1 cellular context compared by ENCODE assay signal in the genomic region with DNA sequence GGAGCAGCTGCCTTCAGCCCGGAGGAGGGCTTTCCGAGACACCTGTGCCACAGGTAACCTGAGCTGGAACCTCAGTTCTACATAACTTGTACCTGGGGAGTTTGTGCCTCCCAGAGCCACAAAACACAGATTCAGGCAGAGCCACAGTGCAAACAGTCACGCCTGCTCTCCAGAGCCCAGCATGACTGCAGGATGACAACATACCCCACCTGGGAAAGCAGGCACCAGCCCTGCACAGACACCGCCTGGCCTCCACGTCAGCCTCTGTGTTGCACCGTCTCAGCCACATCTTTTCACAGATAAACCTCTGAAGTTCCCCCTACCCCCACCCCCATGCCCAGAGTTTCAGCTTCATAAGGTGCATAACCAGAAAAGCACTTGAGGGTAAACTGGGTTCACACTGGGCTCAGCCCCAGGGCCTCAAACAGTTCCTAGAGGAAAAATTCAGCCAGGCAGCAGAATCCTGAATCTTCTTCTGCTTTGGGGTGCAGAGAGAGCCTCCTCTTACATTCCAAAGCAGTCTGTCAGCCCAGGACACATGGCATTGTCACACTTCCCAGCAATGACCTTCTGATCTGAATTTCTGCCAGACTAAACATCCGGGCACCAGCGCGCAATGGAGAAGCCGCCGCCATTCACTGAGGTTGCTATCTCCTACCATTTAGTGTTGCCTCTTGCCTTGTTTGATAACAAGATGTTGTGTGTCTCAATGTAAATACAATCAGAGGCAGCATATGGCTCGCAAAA.
TF ChIP-seq lines count a peak whose summit lies in the region.

No MANE protein-coding gene starts in this region.

TF ChIP-seq in HepG2, 621 proteins besides CTCF, POLR2A, EP300 and RAD21 (continued from another document):
- TF ChIP-seq FUBP1 (CRISPR knock-in tag; IDR thresholded peaks at IDR 0.05; ENCODE audit: borderline replicate concordance) (no peak), ZHX1 (CRISPR knock-in tag; IDR thresholded peaks at IDR 0.05; ENCODE audit: low read depth) (0 out of 2 replicates have a peak, but pooled peaks have one; percentile 33), YEATS2 (CRISPR knock-in tag; IDR thresholded peaks at IDR 0.05; ENCODE audit: borderline replicate concordance) (no peak), ZSCAN12 (CRISPR knock-in tag; IDR thresholded peaks at IDR 0.05) (no peak), ZBTB33 (CRISPR knock-in tag; IDR thresholded peaks at IDR 0.05) (peak; percentile 76), ZEB1 (IDR thresholded peaks at IDR 0.05; ENCODE audit: insufficient replicate concordance, low read depth) (peak; percentile 81), ZBTB40 (IDR thresholded peaks at IDR 0.05) (no peak), ZBTB40 (CRISPR knock-in tag; IDR thresholded peaks at IDR 0.05) (no peak), ZBTB38 (CRISPR knock-in tag; IDR thresholded peaks at IDR 0.05) (0 out of 2 replicates have a peak, but pooled peaks have one; percentile 52), CEBPB (IDR thresholded peaks at IDR 0.05; ENCODE audit: borderline replicate concordance, low read depth, low read length) (peak; percentile 19; the same call in 1 of the 2 replicates), NFYC (CRISPR knock-in tag; IDR thresholded peaks at IDR 0.05) (no peak), SOX13 (IDR thresholded peaks at IDR 0.05) (no peak), SOX13 (CRISPR knock-in tag; conservative IDR thresholded peaks at IDR 0.05 in 1 of 2, IDR thresholded peaks at IDR 0.05 in 1 of 2) (0 out of 4 replicates have a peak, but pooled peaks of 1 of the 2 experiments have one; percentile 25), FOXA1 (IDR thresholded peaks at IDR 0.05) (no peak), FOXA1 (CRISPR knock-in tag; IDR thresholded peaks at IDR 0.05) (no peak), MXD4 (CRISPR knock-in tag; IDR thresholded peaks at IDR 0.05) (0 out of 2 replicates have a peak, but pooled peaks have one; percentile 25), ZNF614 (CRISPR knock-in tag; IDR thresholded peaks at IDR 0.05; ENCODE audit: borderline replicate concordance) (no peak), MEIS2 (CRISPR knock-in tag; IDR thresholded peaks at IDR 0.05) (no peak), ZNF207 (IDR thresholded peaks at IDR 0.05; ENCODE audit: borderline replicate concordance) (no peak), SALL1 (CRISPR knock-in tag; IDR thresholded peaks at IDR 0.05) (peak; percentile 14; the same call in 1 of the 2 replicates), ZNF687 (CRISPR knock-in tag; IDR thresholded peaks at IDR 0.05) (peak; percentile 69), NCOA5 (CRISPR knock-in tag; IDR thresholded peaks at IDR 0.05) (no peak)
- TF ChIP-seq, protein P1, sequence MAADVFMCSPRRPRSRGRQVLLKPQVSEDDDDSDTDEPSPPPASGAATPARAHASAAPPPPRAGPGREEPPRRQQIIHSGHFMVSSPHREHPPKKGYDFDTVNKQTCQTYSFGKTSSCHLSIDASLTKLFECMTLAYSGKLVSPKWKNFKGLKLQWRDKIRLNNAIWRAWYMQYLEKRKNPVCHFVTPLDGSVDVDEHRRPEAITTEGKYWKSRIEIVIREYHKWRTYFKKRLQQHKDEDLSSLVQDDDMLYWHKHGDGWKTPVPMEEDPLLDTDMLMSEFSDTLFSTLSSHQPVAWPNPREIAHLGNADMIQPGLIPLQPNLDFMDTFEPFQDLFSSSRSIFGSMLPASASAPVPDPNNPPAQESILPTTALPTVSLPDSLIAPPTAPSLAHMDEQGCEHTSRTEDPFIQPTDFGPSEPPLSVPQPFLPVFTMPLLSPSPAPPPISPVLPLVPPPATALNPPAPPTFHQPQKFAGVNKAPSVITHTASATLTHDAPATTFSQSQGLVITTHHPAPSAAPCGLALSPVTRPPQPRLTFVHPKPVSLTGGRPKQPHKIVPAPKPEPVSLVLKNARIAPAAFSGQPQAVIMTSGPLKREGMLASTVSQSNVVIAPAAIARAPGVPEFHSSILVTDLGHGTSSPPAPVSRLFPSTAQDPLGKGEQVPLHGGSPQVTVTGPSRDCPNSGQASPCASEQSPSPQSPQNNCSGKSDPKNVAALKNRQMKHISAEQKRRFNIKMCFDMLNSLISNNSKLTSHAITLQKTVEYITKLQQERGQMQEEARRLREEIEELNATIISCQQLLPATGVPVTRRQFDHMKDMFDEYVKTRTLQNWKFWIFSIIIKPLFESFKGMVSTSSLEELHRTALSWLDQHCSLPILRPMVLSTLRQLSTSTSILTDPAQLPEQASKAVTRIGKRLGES (CRISPR knock-in tag; IDR thresholded peaks at IDR 0.05; ENCODE audit: borderline replicate concordance): no peak
